ENCODE assay signal across 1 cellular context in the genomic region with DNA sequence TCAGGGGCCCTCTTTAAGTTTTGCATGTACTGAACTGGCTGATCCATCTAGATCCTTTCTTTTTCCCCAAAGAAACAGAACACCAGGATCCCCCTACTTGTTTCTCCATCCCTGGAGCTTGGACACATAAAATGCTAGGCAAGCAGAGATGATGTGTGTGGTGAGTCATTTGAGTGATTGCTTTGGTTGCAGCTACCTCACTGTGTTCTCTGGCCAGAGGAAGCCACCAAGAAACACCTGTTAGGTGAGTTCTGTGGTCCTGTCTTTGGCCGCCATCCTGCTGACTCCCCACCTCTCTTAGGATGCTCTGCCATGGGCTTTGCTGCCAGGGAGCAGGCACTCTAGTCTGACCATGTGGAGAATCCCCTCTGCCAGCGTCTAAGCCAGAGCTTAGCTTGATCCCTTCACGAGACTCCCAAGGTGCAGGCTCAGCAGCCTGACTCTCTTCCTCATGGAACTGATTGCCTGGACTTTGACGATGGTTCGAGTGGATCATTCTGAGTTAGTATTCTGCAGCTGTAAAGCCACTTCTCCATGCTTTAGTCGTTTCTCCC.
TF ChIP-seq lines count a peak whose summit lies in the region.

No MANE protein-coding gene starts in this region.

TF ChIP-seq in H1, 55 proteins besides CTCF, POLR2A, EP300 and RAD21:
- TF ChIP-seq, protein P1, sequence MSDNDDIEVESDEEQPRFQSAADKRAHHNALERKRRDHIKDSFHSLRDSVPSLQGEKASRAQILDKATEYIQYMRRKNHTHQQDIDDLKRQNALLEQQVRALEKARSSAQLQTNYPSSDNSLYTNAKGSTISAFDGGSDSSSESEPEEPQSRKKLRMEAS (IDR thresholded peaks at IDR 0.05), result no peak
